ENCODE assay signal across 8 cellular contexts in genomic region chr17:78168906-78169793, GRCh38. TPM values are rescaled to one million over a fixed set of nuclear protein-coding genes. Genes with fewer than 3 reads are reported as not detected.
DNase-seq lines count a peak whose midpoint lies in the region; ATAC-seq and TF ChIP-seq lines count a peak whose summit lies in the region.

No MANE protein-coding gene starts in this region.

- H3K4me3 ChIP-seq in IMR-90 (ENCODE audit: insufficient read depth, low read depth, low read length) = peak overlapping the region; percentile 92
- H3K4me3 ChIP-seq in WI38 (ENCODE audit: low read depth, low read length) = peak overlapping the region; percentile 67

- peak overlapping the region; percentile 65 for H2AK5ac ChIP-seq in IMR-90 (ENCODE audit: low read depth, low read length)

- H3K56ac ChIP-seq in IMR-90 (ENCODE audit: extremely low read depth, insufficient read depth, low read length) = no peak overlapping the region

- no peaks in the 10 kb centered on the region for H3K36me3 ChIP-seq in IMR-90 (ENCODE audit: control insufficient read depth, insufficient read depth, low read length)

- 0 out of 2 replicates have a peak overlapping the region, but pooled peaks have one; percentile 13 for H3K4ac ChIP-seq in IMR-90 (ENCODE audit: low read depth, low read length)

- H4K5ac ChIP-seq in IMR-90 (ENCODE audit: low read depth, low read length) = peak overlapping the region; percentile 33; the same call in 1 of the 2 replicates

- in situ Hi-C loops in IMR-90 (cut with MboI; ENCODE audit: low sequenced_read_pairs) = no loop called here

- H2AFZ ChIP-seq in IMR-90 (replicated peaks; ENCODE audit: low read length, poor library complexity) = peak overlapping the region; percentile 97

- peak overlapping the region; percentile 82 for H3K4me2 ChIP-seq in IMR-90 (ENCODE audit: low read depth, low read length)

- dilution Hi-C loops in IMR-90 (cut with HindIII; ENCODE audit: low sequenced_read_pairs, unreplicated experiment) = no loop called here

- H3K9me1 ChIP-seq in IMR-90 (ENCODE audit: insufficient read depth, low read length) = peaks cover 8% of the 10 kb centered on the region; the same call in 1 of the 2 replicates

- H3K27me3 ChIP-seq in IMR-90 (ENCODE audit: control insufficient read depth, insufficient read depth, low read length) = no peaks in the 10 kb centered on the region

- H2BK120ac ChIP-seq in IMR-90 (ENCODE audit: low read depth, low read length) = no peak overlapping the region

- H4K91ac ChIP-seq in IMR-90 (ENCODE audit: insufficient read depth, low read depth, low read length) = no peak overlapping the region

- no peaks in the 10 kb centered on the region for H3K9me3 ChIP-seq in IMR-90 (ENCODE audit: control insufficient read depth, insufficient read depth, low read length)

- H3K4me1 ChIP-seq in IMR-90 (ENCODE audit: control insufficient read depth, insufficient read depth, low read length) = peaks cover 13% of the 10 kb centered on the region

- DNase-seq in Ammon's horn (ENCODE audit: low spot score) (peak; percentile 60), IMR-90 (peak; percentile 33), left colon (peak; percentile 87 to 88)
- DNase-seq in central memory CD8-positive, alpha-beta T cell (ENCODE audit: low spot score in 2 of 2) = no peak
- peak; percentile 71 for DNase-seq in stimulated activated CD4-positive, alpha-beta T cell treated with anti-CD3 and anti-CD28 coated beads, Interleukin-4, amount 100 ng/mL, for 1 hour

- no TSS peak for BruUV-seq in IMR-90 (replicated peaks; lab: Mats Ljungman, UMichigan)

- POLR2A ChIA-PET in IMR-90 (lab: Charles Lee; ENCODE audit: unreplicated experiment) = no interaction called here

- intact Hi-C loops in IMR-90 (cut with micrococcal nuclease) = no loop called here
- intact Hi-C loops in left colon (cut with DNase I, micrococcal nuclease) = no loop called here

- peak overlapping the region; percentile 71 for H3K4me3 Mint-ChIP-seq in central memory CD8-positive, alpha-beta T cell

- H3K79me1 ChIP-seq in IMR-90 (ENCODE audit: low read depth in 1 of 2, low read length in 2 of 2) = peaks cover 0 to 24% of the 10 kb centered on the region in 2 experiments; a peak in 2 of 4 replicates

- no peak overlapping the region for H3K27ac ChIP-seq in IMR-90 (ENCODE audit: insufficient read depth, low read length)

- no peaks in the 10 kb centered on the region for H3K9me3 Mint-ChIP-seq in central memory CD8-positive, alpha-beta T cell

- H2BK5ac ChIP-seq in IMR-90 (ENCODE audit: low read depth, low read length, poor library complexity, severe bottlenecking) = no peak overlapping the region

- peaks cover 17% of the 10 kb centered on the region for H3K36me3 Mint-ChIP-seq in central memory CD8-positive, alpha-beta T cell (ENCODE audit: insufficient read depth)

- H2BK15ac ChIP-seq in IMR-90 (ENCODE audit: low read depth, low read length) = no peak overlapping the region

- no peak overlapping the region for H2BK20ac ChIP-seq in IMR-90 (ENCODE audit: low read depth, low read length)

- no peak overlapping the region; the same call in 1 of the 2 replicates for H3K9ac ChIP-seq in IMR-90 (ENCODE audit: low read depth, low read length)

- 40% methylated on average over 6 of the region's 38 CpGs; no CpG with 5 or more reads in 1 of the 2 experiments for WGBS in IMR-90 (ENCODE audit: extremely low coverage in 2 of 2, insufficient read length in 1 of 2), 2 experiments

- TF ChIP-seq CTCF in IMR-90 (conservative IDR thresholded peaks at IDR 0.05; ENCODE audit: low read depth, low read length) (no peak), WI38 (IDR thresholded peaks at IDR 0.05; ENCODE audit: low read depth, low read length) (no peak)

- peak overlapping the region in 1 of 2 experiments; percentile 76; a peak in 1 of 4 replicates for H4K8ac ChIP-seq in IMR-90 (ENCODE audit: low read depth in 2 of 2, low read length in 2 of 2)

- peak overlapping the region; percentile 81 for H2AK9ac ChIP-seq in IMR-90 (replicated peaks; ENCODE audit: low read depth, low read length, poor library complexity)

- TF ChIP-seq POLR2A in GM19193 (IDR thresholded peaks at IDR 0.05; ENCODE audit: extremely low read depth, insufficient read depth, insufficient read length) = peak; percentile 55
- 0 out of 2 replicates have a peak, but pooled peaks have one; percentile 17 for TF ChIP-seq POLR2A in IMR-90 (IDR thresholded peaks at IDR 0.05; ENCODE audit: low read depth, low read length)

- TF ChIP-seq RAD21 in IMR-90 (IDR thresholded peaks at IDR 0.05; ENCODE audit: low read length) = no peak

- H3K23ac ChIP-seq in IMR-90 (ENCODE audit: low read depth, low read length) = no peak overlapping the region

- H3K4me1 Mint-ChIP-seq in central memory CD8-positive, alpha-beta T cell = peaks cover 45% of the 10 kb centered on the region

- H4K20me1 ChIP-seq in IMR-90 (ENCODE audit: insufficient read depth, low read length) = peaks cover 6% of the 10 kb centered on the region; the same call in 1 of the 2 replicates

- ATAC-seq in IMR-90 (ENCODE audit: low read depth) = peak; percentile 74
- ATAC-seq in central memory CD8-positive, alpha-beta T cell (replicated peaks; ENCODE audit: extremely low read depth, poor library complexity, severe bottlenecking) = peak; percentile 28
- ATAC-seq in left colon = peak; percentile 49
- ATAC-seq in HG03095 (IDR thresholded peaks at IDR 0.05; ENCODE audit: unreplicated experiment) = no peak

- 0 out of 2 replicates have a peak overlapping the region, but pooled peaks have one; percentile 20 for H3K14ac ChIP-seq in IMR-90 (replicated peaks; ENCODE audit: low read depth, low read length)

- H3K27me3 Mint-ChIP-seq in central memory CD8-positive, alpha-beta T cell = no peaks in the 10 kb centered on the region

- no peak overlapping the region for H3K18ac ChIP-seq in IMR-90 (ENCODE audit: low read depth, low read length)

- peak overlapping the region; percentile 64 for H3K27ac Mint-ChIP-seq in central memory CD8-positive, alpha-beta T cell (ENCODE audit: low read depth)

- CTCF ChIA-PET in IMR-90 (lab: Yijun Ruan, JAX) = no interaction called here

TF ChIP-seq in IMR-90, 13 proteins besides CTCF, POLR2A, EP300 and RAD21:
- TF ChIP-seq MXI1 (IDR thresholded peaks at IDR 0.05; ENCODE audit: borderline replicate concordance, low read depth, low read length) (peak; percentile 29; the same call in 1 of the 2 replicates), SMC3 (IDR thresholded peaks at IDR 0.05; ENCODE audit: low read depth, low read length) (no peak), RFX5 (IDR thresholded peaks at IDR 0.05; ENCODE audit: low read depth, low read length) (no peak), USF2 (IDR thresholded peaks at IDR 0.05; ENCODE audit: low read depth, low read length) (no peak)

RNA-seq across cellular contexts. Expression of gene SYNGR2, which starts 0.8 kb away (rescaled TPM):
- total RNA-seq in IMR-90 (2012; rRNA removed) (11.1 and 14.7 TPM in 2 replicates), left colon (100 to 1,000 TPM; 173 to 188 TPM)
- 63.1 and 77.3 TPM in 2 replicates for polyA plus RNA-seq in IMR-90 (2012; rRNA removed)
- 38.9 and 89.5 TPM in 2 replicates for polyA plus RNA-seq in IMR-90 (2012; cell fraction: cytosol; rRNA removed)
- polyA plus RNA-seq in IMR-90 (2012; cell fraction: nucleus; rRNA removed; ENCODE audit: low replicate concordance) = 27.9 and 43.7 TPM in 2 replicates

RNA-seq across cellular contexts. Expression of gene TK1, which starts 17.7 kb away (rescaled TPM):
- 109 and 219 TPM in 2 replicates for total RNA-seq in IMR-90 (2012; rRNA removed)
- polyA plus RNA-seq in IMR-90 (2012; rRNA removed) = 150 and 181 TPM in 2 replicates
- polyA plus RNA-seq in IMR-90 (2012; cell fraction: cytosol; rRNA removed) = 133 and 160 TPM in 2 replicates
- 27.2 and 110 TPM in 2 replicates for polyA plus RNA-seq in IMR-90 (2012; cell fraction: nucleus; rRNA removed; ENCODE audit: low replicate concordance)
- 10 to 100 TPM; 14.8 to 24.9 TPM for total RNA-seq in left colon

RNA-seq across cellular contexts. Expression of gene AFMID, which starts 18.0 kb away (rescaled TPM):
- total RNA-seq in IMR-90 (2012; rRNA removed) (45.5 and 65.1 TPM in 2 replicates), left colon (10 to 100 TPM; 26.7 to 33.2 TPM)
- 29.9 and 41.0 TPM in 2 replicates for polyA plus RNA-seq in IMR-90 (2012; rRNA removed)
- polyA plus RNA-seq in IMR-90 (2012; cell fraction: cytosol; rRNA removed) = 31.0 and 49.3 TPM in 2 replicates
- 22.5 and 29.1 TPM in 2 replicates for polyA plus RNA-seq in IMR-90 (2012; cell fraction: nucleus; rRNA removed; ENCODE audit: low replicate concordance)

RNA-seq across cellular contexts. Expression of gene C17orf99, which starts 23.0 kb away (rescaled TPM):
- total RNA-seq in IMR-90 (2012; rRNA removed) = not detected in 2 replicates
- polyA plus RNA-seq in IMR-90 (2012; rRNA removed) = not detected in 2 replicates
- polyA plus RNA-seq in IMR-90 (2012; cell fraction: cytosol; rRNA removed) = not detected in 2 replicates
- not detected in 2 replicates for polyA plus RNA-seq in IMR-90 (2012; cell fraction: nucleus; rRNA removed; ENCODE audit: low replicate concordance)
- not detected for total RNA-seq in left colon

RNA-seq across cellular contexts. Expression of gene TMC8, which starts 38.6 kb away (rescaled TPM):
- total RNA-seq in IMR-90 (2012; rRNA removed) (not detected in 2 replicates), left colon (1 to 10 TPM; 3.4 to 8.8 TPM)
- not detected in 2 replicates for polyA plus RNA-seq in IMR-90 (2012; rRNA removed)
- polyA plus RNA-seq in IMR-90 (2012; cell fraction: cytosol; rRNA removed) = not detected in 2 replicates
- polyA plus RNA-seq in IMR-90 (2012; cell fraction: nucleus; rRNA removed; ENCODE audit: low replicate concordance) = 0.01 TPM in 1 of 2 replicates, not detected in the other

Comparison
In these comparisons a context has a peak if more than half of its experiments do, and no peak if none do; other contexts are left out.
1. DNase-seq: peak in Ammon's horn (single experiment), IMR-90 (single experiment), left colon (2 of 2) and stimulated activated CD4-positive, alpha-beta T cell treated with anti-CD3 and anti-CD28 coated beads, Interleukin-4, amount 100 ng/mL, for 1 hour (single experiment); none in central memory CD8-positive, alpha-beta T cell (0 of 2).
2. RNA of gene SYNGR2, which starts 0.8 kb away (total RNA-seq): 173 to 188 TPM in left colon; 11.1 to 14.7 TPM in IMR-90; every median in the first group is over 10 times any median in the second.